In genomic region chr11:118895093-118896039, GRCh38 we compare ENCODE assay signal across 8 cellular contexts. TPM values are rescaled to one million over a fixed set of nuclear protein-coding genes. Genes with fewer than 3 reads are reported as not detected.
DNase-seq lines count a peak whose midpoint lies in the region; ATAC-seq and TF ChIP-seq lines count a peak whose summit lies in the region.

No MANE protein-coding gene starts in this region.

- H3K27ac ChIP-seq in spleen, result peak overlapping the region; percentile 58 to 89 (median 78)

- intact Hi-C loops in spleen (cut with DNase I; ENCODE audit: low total_unique reads), result no loop called here

- peak in 1 of 11 experiments; percentile 37 for TF ChIP-seq CTCF in spleen (IDR thresholded peaks at IDR 0.05 in 8 of 11, conservative IDR thresholded peaks at IDR 0.05 in 3 of 11)

- ATAC-seq in GM19043 (IDR thresholded peaks at IDR 0.05; ENCODE audit: low read depth, unreplicated experiment), result peak; percentile 65
- no peak for ATAC-seq in GM19328 (IDR thresholded peaks at IDR 0.05; ENCODE audit: unreplicated experiment)

- peak overlapping the region in 5 of 8 donors; percentile 3 to 55 (median 11) for H3K4me3 ChIP-seq in spleen

- H3K9me3 ChIP-seq in spleen, result no peaks in the 10 kb centered on the region

- H3K4me1 ChIP-seq in spleen, result peaks cover 46 to 94% (median 76%) of the 10 kb centered on the region in 6 donors

- 47 to 58% (median 50%) methylated on average over 24 to 26 of the region's 26 CpGs for WGBS in spleen, 5 donors

- H3K36me3 ChIP-seq in spleen, result peaks cover 0 to 65% (median 31%) of the 10 kb centered on the region in 6 donors

- peak; percentile 49 for DNase-seq in NCI-H510A (lab: John Stamatoyannopoulos, UW)
- DNase-seq in activated gamma-delta T cell treated with Interleukin-2 at 50 U/mL for 16 hours, result peak; percentile 64
- DNase-seq in spleen, result peak; percentile 94
- DNase-seq in anterior cingulate cortex (lab: John Stamatoyannopoulos, UW), result no peak
- no peak for DNase-seq in KBM-7
- DNase-seq in AG08395 (ENCODE audit: low spot score), result no peak

- in situ Hi-C loops in KBM-7 (cut with MboI; ENCODE audit: low pct_unique_long_range_greater_than_20kb, low sequenced_read_pairs), result no loop called here

- no peaks in the 10 kb centered on the region for H3K27me3 ChIP-seq in spleen (replicated peaks in 1 of 7)

- TF ChIP-seq POLR2A in spleen (IDR thresholded peaks at IDR 0.05), result no peak

RNA-seq across cellular contexts. Expression of gene CXCR5, which starts 11.7 kb away (rescaled TPM):
- 10 to 100 TPM; 25.0 to 66.6 (median 33.2) TPM for total RNA-seq in spleen
- polyA plus RNA-seq in spleen, result 10 to 100 TPM; 35.4 to 50.7 (median 39.6) TPM

RNA-seq across cellular contexts. Expression of gene BCL9L, which starts 30.4 kb away (rescaled TPM):
- total RNA-seq in spleen, result 10 to 100 TPM; 19.8 to 58.0 (median 39.0) TPM
- polyA plus RNA-seq in spleen, result 10 to 100 TPM in 1 of 3 donors, 1 to 10 TPM in 2; 2.5 to 14.2 (median 2.6) TPM

Comparison
In these comparisons a context has a peak if more than half of its experiments do, and no peak if none do; other contexts are left out.
1. DNase-seq: peak in NCI-H510A (single experiment), activated gamma-delta T cell treated with Interleukin-2 at 50 U/mL for 16 hours (single experiment) and spleen (single experiment); none in anterior cingulate cortex (0 of 58), KBM-7 (single experiment) and AG08395 (single experiment).